In the genomic region with DNA sequence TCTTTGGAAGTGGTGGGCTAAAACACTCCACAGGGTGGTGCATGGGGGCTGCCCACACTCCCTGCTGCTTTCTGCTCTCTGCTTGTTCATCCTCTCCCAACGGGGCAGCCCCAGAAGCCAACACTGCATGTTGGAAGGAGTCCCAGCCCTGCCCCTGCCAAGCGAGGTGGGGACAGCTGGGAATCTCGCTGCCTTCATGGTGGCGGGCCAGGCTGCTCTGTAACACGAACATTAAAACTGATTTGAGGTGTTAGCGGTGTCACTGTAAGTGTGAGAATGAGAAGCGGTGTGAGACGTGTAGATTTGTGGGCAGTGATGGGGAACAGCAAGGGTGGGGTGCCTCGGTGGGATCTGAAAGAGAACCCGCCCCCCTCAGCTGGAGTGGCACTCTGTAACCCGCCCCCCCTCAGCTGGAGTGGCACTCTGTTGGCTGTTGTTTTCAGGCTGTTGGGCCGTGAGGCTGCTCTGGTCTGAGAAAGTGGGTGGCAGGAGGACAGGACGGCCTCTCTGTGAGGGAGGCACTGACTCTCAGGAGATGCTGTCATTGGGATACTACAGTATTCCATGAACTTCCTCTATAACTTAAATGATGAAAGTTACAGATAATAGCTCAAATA, we compare ENCODE assay signal across 1 cellular context.
TF ChIP-seq lines count a peak whose summit lies in the region.

No MANE protein-coding gene starts in this region.

TF ChIP-seq in WTC11, 78 proteins besides CTCF, POLR2A, EP300 and RAD21 (continued from another document):
- TF ChIP-seq, protein P1, sequence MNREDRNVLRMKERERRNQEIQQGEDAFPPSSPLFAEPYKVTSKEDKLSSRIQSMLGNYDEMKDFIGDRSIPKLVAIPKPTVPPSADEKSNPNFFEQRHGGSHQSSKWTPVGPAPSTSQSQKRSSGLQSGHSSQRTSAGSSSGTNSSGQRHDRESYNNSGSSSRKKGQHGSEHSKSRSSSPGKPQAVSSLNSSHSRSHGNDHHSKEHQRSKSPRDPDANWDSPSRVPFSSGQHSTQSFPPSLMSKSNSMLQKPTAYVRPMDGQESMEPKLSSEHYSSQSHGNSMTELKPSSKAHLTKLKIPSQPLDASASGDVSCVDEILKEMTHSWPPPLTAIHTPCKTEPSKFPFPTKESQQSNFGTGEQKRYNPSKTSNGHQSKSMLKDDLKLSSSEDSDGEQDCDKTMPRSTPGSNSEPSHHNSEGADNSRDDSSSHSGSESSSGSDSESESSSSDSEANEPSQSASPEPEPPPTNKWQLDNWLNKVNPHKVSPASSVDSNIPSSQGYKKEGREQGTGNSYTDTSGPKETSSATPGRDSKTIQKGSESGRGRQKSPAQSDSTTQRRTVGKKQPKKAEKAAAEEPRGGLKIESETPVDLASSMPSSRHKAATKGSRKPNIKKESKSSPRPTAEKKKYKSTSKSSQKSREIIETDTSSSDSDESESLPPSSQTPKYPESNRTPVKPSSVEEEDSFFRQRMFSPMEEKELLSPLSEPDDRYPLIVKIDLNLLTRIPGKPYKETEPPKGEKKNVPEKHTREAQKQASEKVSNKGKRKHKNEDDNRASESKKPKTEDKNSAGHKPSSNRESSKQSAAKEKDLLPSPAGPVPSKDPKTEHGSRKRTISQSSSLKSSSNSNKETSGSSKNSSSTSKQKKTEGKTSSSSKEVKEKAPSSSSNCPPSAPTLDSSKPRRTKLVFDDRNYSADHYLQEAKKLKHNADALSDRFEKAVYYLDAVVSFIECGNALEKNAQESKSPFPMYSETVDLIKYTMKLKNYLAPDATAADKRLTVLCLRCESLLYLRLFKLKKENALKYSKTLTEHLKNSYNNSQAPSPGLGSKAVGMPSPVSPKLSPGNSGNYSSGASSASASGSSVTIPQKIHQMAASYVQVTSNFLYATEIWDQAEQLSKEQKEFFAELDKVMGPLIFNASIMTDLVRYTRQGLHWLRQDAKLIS (CRISPR knock-in tag; IDR thresholded peaks at IDR 0.05; ENCODE audit: borderline replicate concordance) = no peak
- TF ChIP-seq, protein P2, sequence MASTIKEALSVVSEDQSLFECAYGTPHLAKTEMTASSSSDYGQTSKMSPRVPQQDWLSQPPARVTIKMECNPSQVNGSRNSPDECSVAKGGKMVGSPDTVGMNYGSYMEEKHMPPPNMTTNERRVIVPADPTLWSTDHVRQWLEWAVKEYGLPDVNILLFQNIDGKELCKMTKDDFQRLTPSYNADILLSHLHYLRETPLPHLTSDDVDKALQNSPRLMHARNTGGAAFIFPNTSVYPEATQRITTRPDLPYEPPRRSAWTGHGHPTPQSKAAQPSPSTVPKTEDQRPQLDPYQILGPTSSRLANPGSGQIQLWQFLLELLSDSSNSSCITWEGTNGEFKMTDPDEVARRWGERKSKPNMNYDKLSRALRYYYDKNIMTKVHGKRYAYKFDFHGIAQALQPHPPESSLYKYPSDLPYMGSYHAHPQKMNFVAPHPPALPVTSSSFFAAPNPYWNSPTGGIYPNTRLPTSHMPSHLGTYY (CRISPR knock-in tag; IDR thresholded peaks at IDR 0.05) = no peak
- TF ChIP-seq TEAD1 (CRISPR knock-in tag; IDR thresholded peaks at IDR 0.05) = no peak
- TF ChIP-seq OVOL2 (CRISPR knock-in tag; IDR thresholded peaks at IDR 0.05; ENCODE audit: borderline replicate concordance) = no peak
- no peak for TF ChIP-seq NR3C1 (CRISPR knock-in tag; conservative IDR thresholded peaks at IDR 0.05; ENCODE audit: low read depth)
- TF ChIP-seq CBFB (CRISPR knock-in tag; IDR thresholded peaks at IDR 0.05; ENCODE audit: low read depth) = no peak
- TF ChIP-seq SOX15 (CRISPR knock-in tag; IDR thresholded peaks at IDR 0.05) = no peak
- no peak for TF ChIP-seq FOXJ3 (CRISPR knock-in tag; IDR thresholded peaks at IDR 0.05; ENCODE audit: borderline replicate concordance)
- TF ChIP-seq EMX1 (CRISPR knock-in tag; IDR thresholded peaks at IDR 0.05) = no peak
- TF ChIP-seq SP1 (CRISPR knock-in tag; conservative IDR thresholded peaks at IDR 0.05) = no peak
- TF ChIP-seq ZNF263 (CRISPR knock-in tag; IDR thresholded peaks at IDR 0.05; ENCODE audit: low read depth) = no peak
- TF ChIP-seq, protein P3, sequence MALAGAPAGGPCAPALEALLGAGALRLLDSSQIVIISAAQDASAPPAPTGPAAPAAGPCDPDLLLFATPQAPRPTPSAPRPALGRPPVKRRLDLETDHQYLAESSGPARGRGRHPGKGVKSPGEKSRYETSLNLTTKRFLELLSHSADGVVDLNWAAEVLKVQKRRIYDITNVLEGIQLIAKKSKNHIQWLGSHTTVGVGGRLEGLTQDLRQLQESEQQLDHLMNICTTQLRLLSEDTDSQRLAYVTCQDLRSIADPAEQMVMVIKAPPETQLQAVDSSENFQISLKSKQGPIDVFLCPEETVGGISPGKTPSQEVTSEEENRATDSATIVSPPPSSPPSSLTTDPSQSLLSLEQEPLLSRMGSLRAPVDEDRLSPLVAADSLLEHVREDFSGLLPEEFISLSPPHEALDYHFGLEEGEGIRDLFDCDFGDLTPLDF (CRISPR knock-in tag; IDR thresholded peaks at IDR 0.05) = no peak
- TF ChIP-seq, protein P4, sequence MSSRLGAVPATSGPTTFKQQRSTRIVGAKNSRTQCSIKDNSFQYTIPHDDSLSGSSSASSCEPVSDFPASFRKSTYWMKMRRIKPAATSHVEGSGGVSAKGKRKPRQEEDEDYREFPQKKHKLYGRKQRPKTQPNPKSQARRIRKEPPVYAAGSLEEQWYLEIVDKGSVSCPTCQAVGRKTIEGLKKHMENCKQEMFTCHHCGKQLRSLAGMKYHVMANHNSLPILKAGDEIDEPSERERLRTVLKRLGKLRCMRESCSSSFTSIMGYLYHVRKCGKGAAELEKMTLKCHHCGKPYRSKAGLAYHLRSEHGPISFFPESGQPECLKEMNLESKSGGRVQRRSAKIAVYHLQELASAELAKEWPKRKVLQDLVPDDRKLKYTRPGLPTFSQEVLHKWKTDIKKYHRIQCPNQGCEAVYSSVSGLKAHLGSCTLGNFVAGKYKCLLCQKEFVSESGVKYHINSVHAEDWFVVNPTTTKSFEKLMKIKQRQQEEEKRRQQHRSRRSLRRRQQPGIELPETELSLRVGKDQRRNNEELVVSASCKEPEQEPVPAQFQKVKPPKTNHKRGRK (CRISPR knock-in tag; IDR thresholded peaks at IDR 0.05; ENCODE audit: borderline replicate concordance) = no peak
- TF ChIP-seq CREB1 (CRISPR knock-in tag; IDR thresholded peaks at IDR 0.05) = no peak
- no peak for TF ChIP-seq ZNF423 (CRISPR knock-in tag; IDR thresholded peaks at IDR 0.05)
- TF ChIP-seq, protein P5, sequence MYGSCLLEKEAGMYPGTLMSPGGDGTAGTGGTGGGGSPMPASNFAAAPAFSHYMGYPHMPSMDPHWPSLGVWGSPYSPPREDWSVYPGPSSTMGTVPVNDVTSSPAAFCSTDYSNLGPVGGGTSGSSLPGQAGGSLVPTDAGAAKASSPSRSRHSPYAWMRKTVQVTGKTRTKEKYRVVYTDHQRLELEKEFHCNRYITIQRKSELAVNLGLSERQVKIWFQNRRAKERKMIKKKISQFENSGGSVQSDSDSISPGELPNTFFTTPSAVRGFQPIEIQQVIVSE (CRISPR knock-in tag; IDR thresholded peaks at IDR 0.05; ENCODE audit: borderline replicate concordance) = no peak
